ENCODE assay signal across 33 cellular contexts in the genomic region with DNA sequence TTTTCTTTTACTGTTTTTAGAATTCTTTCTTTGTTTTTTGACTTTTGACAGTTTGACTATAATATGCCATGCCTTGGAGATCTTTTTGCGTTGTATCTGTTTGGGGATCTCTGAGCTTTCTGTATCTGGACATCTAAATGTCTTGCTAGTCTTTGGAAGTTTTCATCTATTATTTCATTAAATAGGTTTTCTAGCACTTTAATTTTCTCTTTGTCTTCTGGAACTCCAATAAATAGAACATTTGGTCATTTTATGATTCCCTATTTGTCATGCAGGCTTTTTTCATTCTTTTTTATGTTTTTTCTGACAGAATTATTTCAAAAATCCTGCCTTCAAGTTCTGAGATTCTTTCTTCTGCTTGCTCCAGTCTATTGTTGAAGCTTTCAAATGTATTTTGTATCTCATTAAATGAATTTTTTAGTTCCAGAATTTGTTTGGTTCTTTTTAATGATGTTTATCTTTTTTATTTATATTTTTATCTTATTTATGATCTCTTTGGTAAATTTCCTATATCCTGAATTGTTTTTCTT.
"Had no signal": no experiment of that assay in that cellular context is flagged by ENCODE, and none has a peak within 500 bp of the region (broad histone marks: within the 10 kb centered on the region; RNA-seq: fewer than 3 reads in every experiment).

No MANE protein-coding gene starts in this region.

- H3K27ac ChIP-seq: neutrophil, ovary, parathyroid adenoma, psoas muscle, skin epidermis, spleen, suprapubic skin, testis, tibial artery, transverse colon, upper lobe of right lung, uterus had no signal

- H3K27ac Mint-ChIP-seq: naive thymus-derived CD8-positive, alpha-beta T cell; natural killer cell treated with Interleukin-12 subunit alpha and Interleukin-12 subunit beta and Interleukin-15 and Interleukin-18, amount 100 ng/mL, for 72 hours; nephron progenitor cell; progenitor cell of endocrine pancreas; stimulated activated memory B cell treated with anti-CD40 and anti-IgM and Interleukin-4, amounts not matched to agents 10 μg/mL and 1 μg/mL and 100 μg/mL, for 72 hours; type B pancreatic cell had no signal

- H3K36me3 ChIP-seq: neutrophil, ovary, spleen, suprapubic skin, tibial artery, transverse colon, upper lobe of right lung, uterus had no signal

- H2AFZ ChIP-seq: parathyroid adenoma had no signal

- H3K4me3 Mint-ChIP-seq: naive thymus-derived CD8-positive, alpha-beta T cell; natural killer cell treated with Interleukin-12 subunit alpha and Interleukin-12 subunit beta and Interleukin-15 and Interleukin-18, amount 100 ng/mL, for 72 hours; nephron progenitor cell; neural crest cell; stimulated activated memory B cell treated with anti-CD40 and anti-IgM and Interleukin-4, amounts not matched to agents 10 μg/mL and 1 μg/mL and 100 μg/mL, for 72 hours; stimulated activated naive CD8-positive, alpha-beta T cell treated with anti-CD3 and anti-CD28 coated beads, Interleukin-15, amount 100 ng/mL, for 72 hours; type B pancreatic cell had no signal

- ATAC-seq: naive thymus-derived CD8-positive, alpha-beta T cell; natural killer cell treated with Interleukin-12 subunit alpha and Interleukin-12 subunit beta and Interleukin-15 and Interleukin-18, amount 100 ng/mL, for 72 hours; psoas muscle; right cardiac atrium; sciatic nerve; stimulated activated memory B cell treated with anti-CD40 and anti-IgM and Interleukin-4, amounts not matched to agents 10 μg/mL and 1 μg/mL and 100 μg/mL, for 72 hours; stimulated activated naive CD8-positive, alpha-beta T cell treated with anti-CD3 and anti-CD28 coated beads, Interleukin-15, amount 100 ng/mL, for 72 hours; stimulated activated naive CD8-positive, alpha-beta T cell treated with anti-CD3 and anti-CD28 coated beads, Interleukin-15, Interleukin-2, amounts not matched to agents 100 U/mL and 50 U/mL, for 24 hours; upper lobe of right lung had no signal

- H3K4me1 ChIP-seq: parathyroid adenoma, psoas muscle, spleen, suprapubic skin, testis, tibial artery, transverse colon, upper lobe of right lung, uterus had no signal

- H3K27me3 ChIP-seq: neutrophil, ovary, spleen, suprapubic skin, testis, tibial artery, transverse colon, upper lobe of right lung, uterus had no signal

- H3K27me3 Mint-ChIP-seq: progenitor cell of endocrine pancreas; stimulated activated memory B cell treated with anti-CD40 and anti-IgM and Interleukin-4, amounts not matched to agents 10 μg/mL and 1 μg/mL and 100 μg/mL, for 72 hours; stimulated activated naive CD8-positive, alpha-beta T cell treated with anti-CD3 and anti-CD28 coated beads, Interleukin-15, amount 100 ng/mL, for 72 hours had no signal

- H3K4me2 ChIP-seq: smooth muscle cell had no signal

- H3K9ac ChIP-seq: parathyroid adenoma had no signal

- H3K36me3 Mint-ChIP-seq: stimulated activated memory B cell treated with anti-CD40 and anti-IgM and Interleukin-4, amounts not matched to agents 10 μg/mL and 1 μg/mL and 100 μg/mL, for 72 hours; type B pancreatic cell had no signal

- H3K9me3 ChIP-seq: ovary, testis had no signal

- DNase-seq: naive thymus-derived CD8-positive, alpha-beta T cell; nephron progenitor cell; occipital lobe; ovary; posterior cingulate gyrus; psoas muscle; right cardiac atrium; spleen; stimulated activated CD4-positive, alpha-beta T cell treated with anti-CD3 and anti-CD28 coated beads, Interleukin-12 subunit alpha, Interleukin-12 subunit beta, amount 100 ng/mL, for 4 hours; stimulated activated CD4-positive, alpha-beta T cell treated with anti-CD3 and anti-CD28 coated beads, Interleukin-1b, Interleukin-23, amount 100 ng/mL, for 48 hours; stimulated activated CD4-positive, alpha-beta T cell treated with anti-CD3 and anti-CD28 coated beads, Interleukin-4, amount 100 ng/mL, for 1 hour; stimulated activated CD4-positive, alpha-beta T cell treated with anti-CD3 and anti-CD28 coated beads, Interleukin-4, amount 100 ng/mL, for 4 hours; stimulated activated CD8-positive, alpha-beta memory T cell treated with anti-CD3 and anti-CD28 coated beads, Interleukin-4, amount 100 ng/mL, for 48 hours; stimulated activated naive CD4-positive, alpha-beta T cell; stimulated activated naive CD8-positive, alpha-beta T cell treated with anti-CD3 and anti-CD28 coated beads, Interleukin-15, amount 100 ng/mL, for 72 hours; stimulated activated naive CD8-positive, alpha-beta T cell treated with anti-CD3 and anti-CD28 coated beads, Interleukin-15, Interleukin-2, amounts not matched to agents 100 U/mL and 50 U/mL, for 24 hours; substantia nigra; testis; tibial artery; transverse colon; upper lobe of right lung; uterus had no signal

- H3K4me3 ChIP-seq: ovary, psoas muscle, skin epidermis, smooth muscle cell, spleen, suprapubic skin, testis, tibial artery, transverse colon, upper lobe of right lung, uterus had no signal

- H3K4me1 Mint-ChIP-seq: naive thymus-derived CD8-positive, alpha-beta T cell; nephron progenitor cell; neural crest cell; stimulated activated memory B cell treated with anti-CD40 and anti-IgM and Interleukin-4, amounts not matched to agents 10 μg/mL and 1 μg/mL and 100 μg/mL, for 72 hours; stimulated activated naive CD8-positive, alpha-beta T cell treated with anti-CD3 and anti-CD28 coated beads, Interleukin-15, amount 100 ng/mL, for 72 hours had no signal

- H3K79me2 ChIP-seq: parathyroid adenoma had no signal
